In genomic region chr20:4876731-4877130, GRCh38 we compare ENCODE assay signal across 29 cellular contexts. TPM values are rescaled to one million over a fixed set of nuclear protein-coding genes. Genes with fewer than 3 reads are reported as not detected.
A peak's percentile ranks its signal among the peaks of the same experiment; 100 is the strongest.
DNase-seq lines count a peak whose midpoint lies in the region; ATAC-seq and TF ChIP-seq lines count a peak whose summit lies in the region.
"Had no signal": no experiment of that assay in that cellular context is flagged by ENCODE, and none has a peak within 500 bp of the region (broad histone marks: within the 10 kb centered on the region; RNA-seq: fewer than 3 reads in every experiment).

No MANE protein-coding gene starts in this region.

- H3K36me3 ChIP-seq in OCI-LY3 (replicated peaks; ENCODE audit: low read depth, low read length) (peaks cover 16% of the 10 kb centered on the region), left ventricle myocardium inferior (peaks cover 43% of the 10 kb centered on the region)

- H3K4me3 ChIP-seq in OCI-LY3 (ENCODE audit: low read length) (no peak overlapping the region), left ventricle myocardium inferior (no peak overlapping the region)
- H3K4me3 ChIP-seq: BLaER1, coronary artery, gastroesophageal sphincter, GM23248, lower lobe of right lung, thyroid gland, vagina had no signal

- no peaks in the 10 kb centered on the region for H3K9me3 Mint-ChIP-seq in activated T-cell treated with anti-CD3 and anti-CD28 coated beads, Interleukin-2, amount 50 U/mL, for 4 hours
- H3K9me3 Mint-ChIP-seq: activated T-helper 1 cell treated with anti-CD3 and anti-CD28 coated beads, Interleukin-12 subunit alpha, Interleukin-12 subunit beta, Interleukin-2, Interleukin-4 antibody, amounts not matched to agents 30 ng/mL and 10 ng/mL and 1 ng/mL, durations not matched to agents 14 hours and 24 hours and 36 hours; natural killer cell; T-helper 1 cell treated with Interleukin-12 subunit alpha and Interleukin-12 subunit beta and Interleukin-4 antibody, amounts not matched to agents 30 μg/mL and 1 μg/mL, for 36 hours had no signal

- H3K36me3 Mint-ChIP-seq in activated T-cell treated with anti-CD3 and anti-CD28 coated beads, Interleukin-2, amount 50 U/mL, for 4 hours (ENCODE audit: insufficient read depth): peaks cover 34% of the 10 kb centered on the region
- H3K36me3 Mint-ChIP-seq: natural killer cell had no signal

- H3K79me2 ChIP-seq in OCI-LY3 (ENCODE audit: low read length): no peaks in the 10 kb centered on the region

- no peaks in the 10 kb centered on the region for H3K9me3 ChIP-seq in OCI-LY3 (ENCODE audit: insufficient read depth, low read length)
- H3K9me3 ChIP-seq in left ventricle myocardium inferior (replicated peaks): no peaks in the 10 kb centered on the region
- H3K9me3 ChIP-seq: BLaER1, gastroesophageal sphincter, lower lobe of right lung, SK-N-SH, thyroid gland, vagina had no signal

- H3K27me3 ChIP-seq in OCI-LY3 (ENCODE audit: low read depth, low read length): no peaks in the 10 kb centered on the region
- no peaks in the 10 kb centered on the region for H3K27me3 ChIP-seq in left ventricle myocardium inferior (ENCODE audit: low read depth)
- H3K27me3 ChIP-seq: BLaER1, gastroesophageal sphincter, thyroid gland, vagina had no signal

- H3K9ac ChIP-seq in OCI-LY3 (ENCODE audit: low read length): no peak overlapping the region
- H3K9ac ChIP-seq: BLaER1, GM23248, SK-N-SH had no signal

- peaks cover 40% of the 10 kb centered on the region for H3K4me1 ChIP-seq in OCI-LY3 (ENCODE audit: low read length)
- peaks cover 7% of the 10 kb centered on the region for H3K4me1 ChIP-seq in left ventricle myocardium inferior
- H3K4me1 ChIP-seq: BLaER1, gastroesophageal sphincter, lower lobe of right lung, vagina had no signal

- H3K4me2 ChIP-seq in OCI-LY3 (ENCODE audit: low read length): peak overlapping the region; percentile 75
- H3K4me2 ChIP-seq: BLaER1, SK-N-SH had no signal

- no peaks in the 10 kb centered on the region for H3K27me3 Mint-ChIP-seq in activated T-cell treated with anti-CD3 and anti-CD28 coated beads, Interleukin-2, amount 50 U/mL, for 4 hours (ENCODE audit: low read depth)

- DNase-seq in NCI-H82 (lab: John Stamatoyannopoulos, UW) (peak; percentile 13), NCI-H82 treated with DMSO at 0.1 percent for 48 hours (lab: John Stamatoyannopoulos, UW; ENCODE audit: unreplicated experiment) (no peak), HuH-7 (ENCODE audit: low spot score) (peak; percentile 46), left ventricle myocardium inferior (no peak)
- no peak for DNase-seq in activated T-cell treated with anti-CD3 and anti-CD28 coated beads, Interleukin-2, amount 50 U/mL, for 4 hours
- DNase-seq: activated CD4-positive, alpha-beta T cell treated with anti-CD3 and anti-CD28 coated beads, Interleukin-2, amount 50 U/mL, for 48 hours; activated CD8-positive, alpha-beta memory T cell treated with anti-CD3 and anti-CD28 coated beads, Interleukin-2, amount 50 U/mL, for 4 hours; activated naive CD4-positive, alpha-beta T cell treated with Interleukin-2 at 50 U/mL for 16 hours; caudate nucleus; effector CD8-positive, alpha-beta T cell; GM23248; kidney glomerular epithelial cell; lower lobe of right lung; natural killer cell; NCI-H1048; occipital lobe; SK-N-SH; stimulated activated CD4-positive, alpha-beta T cell treated with anti-CD3 and anti-CD28 coated beads, Interleukin-4, amount 100 ng/mL, for 1 hour; thyroid gland had no signal

- H3K4me1 Mint-ChIP-seq in activated T-cell treated with anti-CD3 and anti-CD28 coated beads, Interleukin-2, amount 50 U/mL, for 4 hours (ENCODE audit: low read depth): no peaks in the 10 kb centered on the region

- H4K20me1 ChIP-seq in OCI-LY3 (ENCODE audit: insufficient read depth, low read length): no peaks in the 10 kb centered on the region
- H4K20me1 ChIP-seq: BLaER1 had no signal

- TF ChIP-seq CTCF in OCI-LY3 (IDR thresholded peaks at IDR 0.05; ENCODE audit: low read depth, low read length) (no peak), left ventricle myocardium inferior (IDR thresholded peaks at IDR 0.05; ENCODE audit: borderline replicate concordance) (no peak)

- intact Hi-C loops in left ventricle myocardium inferior (cut with micrococcal nuclease): no loop called here

- no peak overlapping the region for H3K27ac ChIP-seq in OCI-LY3 (ENCODE audit: low read length)
- H3K27ac ChIP-seq in left ventricle myocardium inferior (replicated peaks): no peak overlapping the region
- H3K27ac ChIP-seq: BLaER1, coronary artery, gastroesophageal sphincter, GM23248, lower lobe of right lung, vagina had no signal

- H3K4me3 Mint-ChIP-seq in activated T-cell treated with anti-CD3 and anti-CD28 coated beads, Interleukin-2, amount 50 U/mL, for 4 hours: no peak overlapping the region
- H3K4me3 Mint-ChIP-seq: activated T-helper 1 cell treated with anti-CD3 and anti-CD28 coated beads, Interleukin-12 subunit alpha, Interleukin-12 subunit beta, Interleukin-2, Interleukin-4 antibody, amounts not matched to agents 30 ng/mL and 10 ng/mL and 1 ng/mL, durations not matched to agents 14 hours and 24 hours and 36 hours; natural killer cell; T-helper 1 cell treated with Interleukin-12 subunit alpha and Interleukin-12 subunit beta and Interleukin-4 antibody, amounts not matched to agents 30 μg/mL and 1 μg/mL, for 36 hours had no signal

- H2AFZ ChIP-seq in OCI-LY3 (ENCODE audit: low read depth, low read length): no peak overlapping the region
- H2AFZ ChIP-seq: GM23248 had no signal

- ATAC-seq in activated T-cell treated with anti-CD3 and anti-CD28 coated beads, Interleukin-2, amount 50 U/mL, for 4 hours: no peak
- ATAC-seq in HG03175 (IDR thresholded peaks at IDR 0.05; ENCODE audit: unreplicated experiment): no peak
- ATAC-seq: gastroesophageal sphincter, lower lobe of right lung, natural killer cell, Right ventricle myocardium inferior had no signal

RNA-seq across cellular contexts. Expression of gene RASSF2, which starts 53.3 kb away (rescaled TPM):
- 10 to 100 TPM; 17.1 to 19.8 (median 18.4) TPM for total RNA-seq in activated T-cell treated with anti-CD3 and anti-CD28 coated beads, Interleukin-2, amount 50 U/mL, for 4 hours
- total RNA-seq in left ventricle myocardium inferior: 3.0 TPM
- total RNA-seq: HT-29 had no signal

Comparison
In these comparisons a context has a peak if more than half of its experiments do, and no peak if none do; other contexts are left out.
1. DNase-seq: peak in NCI-H82 (single experiment) and HuH-7 (single experiment); none in NCI-H82 treated with DMSO at 0.1 percent for 48 hours (single experiment), activated T-cell treated with anti-CD3 and anti-CD28 coated beads, Interleukin-2, amount 50 U/mL, for 4 hours (single experiment) and left ventricle myocardium inferior (single experiment).